In genomic region chr7:155782466-155782865, GRCh38 we compare ENCODE assay signal across 31 cellular contexts. TPM values are rescaled to one million over a fixed set of nuclear protein-coding genes. Genes with fewer than 3 reads are reported as not detected.
"Had no signal": no experiment of that assay in that cellular context is flagged by ENCODE, and none has a peak within 500 bp of the region (broad histone marks: within the 10 kb centered on the region; RNA-seq: fewer than 3 reads in every experiment).

No MANE protein-coding gene starts in this region.

- H3K4me3 Mint-ChIP-seq: activated CD4-positive, alpha-beta memory T cell treated with anti-CD3 and anti-CD28 coated beads for 36 hours; activated CD4-positive, alpha-beta T cell treated with anti-CD3 and anti-CD28 coated beads, Interleukin-2, amount 10 ng/mL, durations not matched to agents 7 days and 5 days; activated naive CD4-positive, alpha-beta T cell treated with anti-CD3 and anti-CD28 coated beads, Interleukin-2, amount 10 ng/mL, durations not matched to agents 7 days and 5 days; activated naive CD8-positive, alpha-beta T cell treated with anti-CD3 and anti-CD28 coated beads, Interleukin-2, amount 10 ng/mL, durations not matched to agents 7 days and 5 days; activated T-cell treated with anti-CD3 and anti-CD28 coated beads, Interleukin-2, amount 50 U/mL, for 4 hours; IgD-negative memory B cell; T-helper 1 cell treated with Interleukin-12 subunit alpha and Interleukin-12 subunit beta and Interleukin-4 antibody, amounts not matched to agents 30 μg/mL and 1 μg/mL, for 36 hours had no signal

- DNase-seq: activated CD4-positive, alpha-beta memory T cell treated with anti-CD3 and anti-CD28 coated beads for 36 hours; activated CD4-positive, alpha-beta T cell treated with anti-CD3 and anti-CD28 coated beads, Interleukin-2, amount 10 ng/mL, durations not matched to agents 7 days and 5 days; activated CD4-positive, CD25-positive, alpha-beta regulatory T cell; activated CD8-positive, alpha-beta memory T cell treated with anti-CD3 and anti-CD28 coated beads for 24 hours; activated gamma-delta T cell treated with Interleukin-2 at 50 U/mL for 16 hours; activated naive CD4-positive, alpha-beta T cell treated with anti-CD3 and anti-CD28 coated beads, Interleukin-2, amount 10 ng/mL, durations not matched to agents 7 days and 5 days; activated naive CD8-positive, alpha-beta T cell treated with anti-CD3 and anti-CD28 coated beads, Interleukin-2, amount 10 ng/mL, durations not matched to agents 7 days and 5 days; activated T-cell treated with anti-CD3 and anti-CD28 coated beads, Interleukin-2, amount 50 U/mL, for 4 hours; body of pancreas; central memory CD4-positive, alpha-beta T cell; NCI-H1092; NCI-H1417; NCI-H2029; NCI-H2107; NCI-H2171 treated with DMSO at 0.1 percent for 48 hours; NCI-H226; NCI-H526; NCI-H82; OCI-M1; Right ventricle myocardium superior; SJCRH30; SK-N-SH; T-helper 9 cell had no signal

- H3K27ac ChIP-seq: ascending aorta, body of pancreas, KMS-11, RWPE1, SJCRH30 had no signal

- H3K9me3 ChIP-seq: ascending aorta, body of pancreas, SJCRH30, SK-N-SH had no signal

- H3K27me3 Mint-ChIP-seq: activated CD4-positive, alpha-beta memory T cell treated with anti-CD3 and anti-CD28 coated beads for 36 hours had no signal

- H3K4me3 ChIP-seq: ascending aorta, body of pancreas, SJCRH30 had no signal

- ATAC-seq: activated T-cell treated with anti-CD3 and anti-CD28 coated beads, Interleukin-2, amount 50 U/mL, for 4 hours; body of pancreas; Panc1 had no signal

- H3K9me3 Mint-ChIP-seq: activated CD4-positive, alpha-beta memory T cell treated with anti-CD3 and anti-CD28 coated beads for 36 hours; activated CD4-positive, alpha-beta T cell treated with anti-CD3 and anti-CD28 coated beads, Interleukin-2, amount 10 ng/mL, durations not matched to agents 7 days and 5 days; activated naive CD4-positive, alpha-beta T cell treated with anti-CD3 and anti-CD28 coated beads, Interleukin-2, amount 10 ng/mL, durations not matched to agents 7 days and 5 days; activated naive CD8-positive, alpha-beta T cell treated with anti-CD3 and anti-CD28 coated beads, Interleukin-2, amount 10 ng/mL, durations not matched to agents 7 days and 5 days; activated T-cell treated with anti-CD3 and anti-CD28 coated beads, Interleukin-2, amount 50 U/mL, for 4 hours; IgD-negative memory B cell; T-helper 1 cell treated with Interleukin-12 subunit alpha and Interleukin-12 subunit beta and Interleukin-4 antibody, amounts not matched to agents 30 μg/mL and 1 μg/mL, for 36 hours had no signal

- H3K4me1 ChIP-seq: SJCRH30 had no signal

- H3K4me1 Mint-ChIP-seq: activated CD4-positive, alpha-beta T cell treated with anti-CD3 and anti-CD28 coated beads, Interleukin-2, amount 10 ng/mL, durations not matched to agents 7 days and 5 days; activated naive CD4-positive, alpha-beta T cell treated with anti-CD3 and anti-CD28 coated beads, Interleukin-2, amount 10 ng/mL, durations not matched to agents 7 days and 5 days; activated naive CD8-positive, alpha-beta T cell treated with anti-CD3 and anti-CD28 coated beads, Interleukin-2, amount 10 ng/mL, durations not matched to agents 7 days and 5 days had no signal

- H3K27me3 ChIP-seq: ascending aorta, body of pancreas, SJCRH30 had no signal

- H3K27ac Mint-ChIP-seq: activated CD4-positive, alpha-beta memory T cell treated with anti-CD3 and anti-CD28 coated beads for 36 hours; activated CD4-positive, alpha-beta T cell treated with anti-CD3 and anti-CD28 coated beads, Interleukin-2, amount 10 ng/mL, durations not matched to agents 7 days and 5 days; activated naive CD4-positive, alpha-beta T cell treated with anti-CD3 and anti-CD28 coated beads, Interleukin-2, amount 10 ng/mL, durations not matched to agents 7 days and 5 days; activated naive CD8-positive, alpha-beta T cell treated with anti-CD3 and anti-CD28 coated beads, Interleukin-2, amount 10 ng/mL, durations not matched to agents 7 days and 5 days; T-helper 1 cell treated with Interleukin-12 subunit alpha and Interleukin-12 subunit beta and Interleukin-4 antibody, amounts not matched to agents 30 μg/mL and 1 μg/mL, for 36 hours had no signal

RNA-seq across cellular contexts. Expression of gene SHH, which starts 29.8 kb away (rescaled TPM):
- total RNA-seq: activated CD4-positive, alpha-beta memory T cell treated with anti-CD3 and anti-CD28 coated beads for 36 hours; activated CD4-positive, alpha-beta T cell treated with anti-CD3 and anti-CD28 coated beads, Interleukin-2, amount 10 ng/mL, durations not matched to agents 7 days and 5 days; activated naive CD8-positive, alpha-beta T cell treated with anti-CD3 and anti-CD28 coated beads, Interleukin-2, amount 10 ng/mL, durations not matched to agents 7 days and 5 days; bronchial epithelial cell; MCF 10A; Right ventricle myocardium superior; SJCRH30 had no signal
- polyA plus RNA-seq: IgD-negative memory B cell, SK-N-SH had no signal
